1 cellular context compared by ENCODE assay signal in genomic region chr16:23694707-23695373, GRCh38.
TF ChIP-seq lines count a peak whose summit lies in the region.

No MANE protein-coding gene starts in this region.

TF ChIP-seq in endothelial cell of umbilical vein, 7 proteins besides CTCF, POLR2A, EP300 and RAD21:
- TF ChIP-seq EZH2 (IDR thresholded peaks at IDR 0.05; ENCODE audit: borderline replicate concordance, low read depth, low read length, severe bottlenecking) (no peak), POLR2AphosphoS5 (IDR thresholded peaks at IDR 0.05; ENCODE audit: insufficient read depth, low read depth, low read length) (no peak), MAX (IDR thresholded peaks at IDR 0.05; ENCODE audit: insufficient read depth, insufficient read length) (no peak), JUN (IDR thresholded peaks at IDR 0.05; ENCODE audit: borderline replicate concordance, insufficient read depth, insufficient read length, low read depth) (no peak), FOS (IDR thresholded peaks at IDR 0.05; ENCODE audit: borderline replicate concordance, insufficient read depth, low read length) (no peak), GATA2 (IDR thresholded peaks at IDR 0.05; ENCODE audit: insufficient read depth, insufficient read length, low read depth, low read length) (no peak), MYC (IDR thresholded peaks at IDR 0.05; ENCODE audit: low read depth, low read length) (no peak)
